In genomic region chr5:98402130-98402529, GRCh38 we compare ENCODE assay signal across 18 cellular contexts.
"Had no signal": no experiment of that assay in that cellular context is flagged by ENCODE, and none has a peak within 500 bp of the region (broad histone marks: within the 10 kb centered on the region; RNA-seq: fewer than 3 reads in every experiment).

No MANE protein-coding gene starts in this region.

- H3K27me3 ChIP-seq: pancreas, right atrium auricular region, tibial artery had no signal

- H3K4me1 ChIP-seq: left ventricle myocardium inferior, pancreas, psoas muscle, right atrium auricular region, tibial artery had no signal

- FAIRE-seq: pancreas had no signal

- H3K4me3 ChIP-seq: left ventricle myocardium inferior, pancreas, psoas muscle, right atrium auricular region, tibial artery had no signal

- H3K9me3 ChIP-seq: left ventricle myocardium inferior, pancreas, psoas muscle, right atrium auricular region, tibial artery had no signal

- DNase-seq: activated B cell treated with CpG ODN at 0.5 μM for 24 hours; activated CD4-positive, alpha-beta T cell treated with anti-CD3 and anti-CD28 coated beads for 36 hours; activated CD4-positive, alpha-beta T cell treated with anti-CD3 and anti-CD28 coated beads, Interleukin-2, amount 50 U/mL, for 4 hours; activated naive CD4-positive, alpha-beta T cell treated with Interleukin-2 at 50 U/mL for 16 hours; activated naive CD8-positive, alpha-beta T cell treated with anti-CD3 and anti-CD28 coated beads for 36 hours; activated T-cell treated with anti-CD3 and anti-CD28 coated beads, Interleukin-2, amount 50 U/mL, for 48 hours; amniotic stem cell; cerebellar nuclear complex; cortex of kidney; immature natural killer cell; left ventricle myocardium inferior; pancreas; psoas muscle; stimulated activated CD4-positive, alpha-beta T cell treated with anti-CD3 and anti-CD28 coated beads, Interleukin-1b, Interleukin-23, amount 100 ng/mL, for 48 hours; stimulated activated naive CD8-positive, alpha-beta T cell treated with anti-CD3 and anti-CD28 coated beads, Interleukin-15, amount 100 ng/mL, for 72 hours; T1000; tibial artery had no signal

- H3K27ac ChIP-seq: left ventricle myocardium inferior, pancreas, psoas muscle, right atrium auricular region, tibial artery had no signal

- H3K36me3 ChIP-seq: left ventricle myocardium inferior, pancreas, right atrium auricular region, tibial artery had no signal
